In genomic region chr11:128772814-128773213, GRCh38 we compare ENCODE assay signal across 8 cellular contexts.
A peak's percentile ranks its signal among the peaks of the same experiment; 100 is the strongest.
DNase-seq lines count a peak whose midpoint lies in the region; ATAC-seq lines count a peak whose summit lies in the region.

No MANE protein-coding gene starts in this region.

- ATAC-seq in left ventricle myocardium superior (no peak), GM21619 (IDR thresholded peaks at IDR 0.05; ENCODE audit: unreplicated experiment) (no peak), HG02973 (IDR thresholded peaks at IDR 0.05; ENCODE audit: unreplicated experiment) (no peak)
- peak; percentile 87 for ATAC-seq in stimulated activated memory B cell treated with anti-CD40 and anti-IgM and Interleukin-4, amounts not matched to agents 10 μg/mL and 1 μg/mL and 100 μg/mL, for 72 hours

- H3K27ac Mint-ChIP-seq in stimulated activated memory B cell treated with anti-CD40 and anti-IgM and Interleukin-4, amounts not matched to agents 10 μg/mL and 1 μg/mL and 100 μg/mL, for 72 hours = peak overlapping the region; percentile 63

- intact Hi-C loops in left ventricle myocardium superior (cut with micrococcal nuclease) = no loop called here

- peak; percentile 29 for DNase-seq in DMS 273 (lab: John Stamatoyannopoulos, UW; ENCODE audit: unreplicated experiment)
- no peak for DNase-seq in DMS 273 treated with DMSO at 0.1 percent for 48 hours (lab: John Stamatoyannopoulos, UW)
- DNase-seq in activated CD8-positive, alpha-beta memory T cell treated with anti-CD3 and anti-CD28 coated beads for 1 hour (ENCODE audit: extremely low read depth in 1 of 2, low read depth in 1 of 2) = peak; percentile 22 to 35
- DNase-seq in left ventricle myocardium superior = peak; percentile 68
- DNase-seq in ecto neural progenitor cell (ENCODE audit: low spot score) = no peak

- H3K9me3 Mint-ChIP-seq in stimulated activated memory B cell treated with anti-CD40 and anti-IgM and Interleukin-4, amounts not matched to agents 10 μg/mL and 1 μg/mL and 100 μg/mL, for 72 hours = no peaks in the 10 kb centered on the region

- peaks cover 36% of the 10 kb centered on the region for H3K4me1 Mint-ChIP-seq in stimulated activated memory B cell treated with anti-CD40 and anti-IgM and Interleukin-4, amounts not matched to agents 10 μg/mL and 1 μg/mL and 100 μg/mL, for 72 hours

- peak overlapping the region; percentile 55 for H3K4me3 Mint-ChIP-seq in stimulated activated memory B cell treated with anti-CD40 and anti-IgM and Interleukin-4, amounts not matched to agents 10 μg/mL and 1 μg/mL and 100 μg/mL, for 72 hours

- H3K27me3 Mint-ChIP-seq in stimulated activated memory B cell treated with anti-CD40 and anti-IgM and Interleukin-4, amounts not matched to agents 10 μg/mL and 1 μg/mL and 100 μg/mL, for 72 hours = no peaks in the 10 kb centered on the region

- peaks cover 67% of the 10 kb centered on the region for H3K36me3 Mint-ChIP-seq in stimulated activated memory B cell treated with anti-CD40 and anti-IgM and Interleukin-4, amounts not matched to agents 10 μg/mL and 1 μg/mL and 100 μg/mL, for 72 hours

Comparison
In these comparisons a context has a peak if more than half of its experiments do, and no peak if none do; other contexts are left out.
1. DNase-seq: peak in DMS 273 (single experiment), activated CD8-positive, alpha-beta memory T cell treated with anti-CD3 and anti-CD28 coated beads for 1 hour (2 of 2) and left ventricle myocardium superior (single experiment); none in DMS 273 treated with DMSO at 0.1 percent for 48 hours (single experiment) and ecto neural progenitor cell (single experiment).